ENCODE assay signal across 10 cellular contexts in genomic region chr10:42428534-42428933, GRCh38.
DNase-seq lines count a peak whose midpoint lies in the region; ATAC-seq and TF ChIP-seq lines count a peak whose summit lies in the region.
"Had no signal": no experiment of that assay in that cellular context is flagged by ENCODE, and none has a peak within 500 bp of the region (broad histone marks: within the 10 kb centered on the region; RNA-seq: fewer than 3 reads in every experiment).

No MANE protein-coding gene starts in this region.

- H3K27ac Mint-ChIP-seq in activated CD4-positive, alpha-beta T cell treated with anti-CD3 and anti-CD28 coated beads, Interleukin-2, amount 10 ng/mL, durations not matched to agents 24 days and 14 days: no peak overlapping the region
- H3K27ac Mint-ChIP-seq: progenitor cell of endocrine pancreas had no signal

- CTCF ChIA-PET in Panc1 (lab: Charles Lee): interaction anchor here (0.6 kb wide), 1 partner anchor 188 kb away, joined by 9 read pairs; no protein-coding TSS in a partner anchor

- no peak for ATAC-seq in Panc1

- POLR2A ChIA-PET in Panc1 (lab: Charles Lee): no interaction called here

- intact Hi-C loops in Panc1 (cut with micrococcal nuclease; ENCODE audit: unreplicated experiment): no loop called here
- intact Hi-C loops in activated CD4-positive, alpha-beta T cell treated with anti-CD3 and anti-CD28 coated beads, Interleukin-2, amount 10 ng/mL, durations not matched to agents 24 days and 14 days (cut with micrococcal nuclease): no loop called here

- no peaks in the 10 kb centered on the region; the same call in 1 of the 2 replicates for H3K27me3 ChIP-seq in Panc1 (ENCODE audit: control insufficient read depth, insufficient read depth, low read length)

- H3K4me3 ChIP-seq in Panc1 (ENCODE audit: low read depth in 2 of 2, low read length in 2 of 2): no peak overlapping the region
- H3K4me3 ChIP-seq in fibroblast of villous mesenchyme (ENCODE audit: low read depth, low read length): no peak overlapping the region

- no peaks in the 10 kb centered on the region for H3K27me3 Mint-ChIP-seq in activated CD4-positive, alpha-beta T cell treated with anti-CD3 and anti-CD28 coated beads, Interleukin-2, amount 10 ng/mL, durations not matched to agents 24 days and 14 days
- H3K27me3 Mint-ChIP-seq: progenitor cell of endocrine pancreas had no signal

- TF ChIP-seq CTCF in Panc1 (IDR thresholded peaks at IDR 0.05): peak; percentile 64; the same call in 1 of the 2 replicates
- peak; percentile 49 for TF ChIP-seq CTCF in fibroblast of villous mesenchyme (IDR thresholded peaks at IDR 0.05; ENCODE audit: insufficient read depth, low read depth, low read length)

- no peak overlapping the region for H3K27ac ChIP-seq in Panc1 (ENCODE audit: low read length)

- H3K36me3 Mint-ChIP-seq in activated CD4-positive, alpha-beta T cell treated with anti-CD3 and anti-CD28 coated beads, Interleukin-2, amount 10 ng/mL, durations not matched to agents 24 days and 14 days (ENCODE audit: low read depth): no peaks in the 10 kb centered on the region

- H3K36me3 ChIP-seq in Panc1 (ENCODE audit: control insufficient read depth, insufficient read depth, low read length): no peaks in the 10 kb centered on the region

- H3K9me3 Mint-ChIP-seq in activated CD4-positive, alpha-beta T cell treated with anti-CD3 and anti-CD28 coated beads, Interleukin-2, amount 10 ng/mL, durations not matched to agents 24 days and 14 days: no peaks in the 10 kb centered on the region

- H3K4me1 ChIP-seq in Panc1 (ENCODE audit: control insufficient read depth, insufficient read depth, low read length): no peaks in the 10 kb centered on the region

- no peaks in the 10 kb centered on the region for H3K9me3 ChIP-seq in Panc1 (ENCODE audit: control insufficient read depth, insufficient read depth, low read depth, low read length)

- BruUV-seq in Panc1 (replicated peaks; lab: Mats Ljungman, UMichigan): no TSS peak

- in situ Hi-C loops in Panc1 (cut with HindIII; ENCODE audit: low pct_unique_long_range_greater_than_20kb, low sequenced_read_pairs): no loop called here

- H3K4me3 Mint-ChIP-seq in activated CD4-positive, alpha-beta T cell treated with anti-CD3 and anti-CD28 coated beads, Interleukin-2, amount 10 ng/mL, durations not matched to agents 24 days and 14 days: no peak overlapping the region

- H3K4me1 Mint-ChIP-seq in activated CD4-positive, alpha-beta T cell treated with anti-CD3 and anti-CD28 coated beads, Interleukin-2, amount 10 ng/mL, durations not matched to agents 24 days and 14 days: no peaks in the 10 kb centered on the region

- peak; percentile 8 for DNase-seq in A172 (ENCODE audit: low spot score)
- DNase-seq in GM03348 (ENCODE audit: low spot score): peak; percentile 14
- DNase-seq in Panc1 (ENCODE audit: low read depth, low spot score): no peak
- DNase-seq in fibroblast of villous mesenchyme (ENCODE audit: low read depth): peak; percentile 12
- no peak for DNase-seq in NCI-H2081 (lab: John Stamatoyannopoulos, UW)
- DNase-seq in activated CD4-positive, alpha-beta T cell treated with anti-CD3 and anti-CD28 coated beads, Interleukin-2, amount 10 ng/mL, durations not matched to agents 24 days and 14 days: no peak
- no peak for DNase-seq in hypothalamus (lab: John Stamatoyannopoulos, UW)
- DNase-seq in cerebellar nuclear complex (lab: John Stamatoyannopoulos, UW): no peak
- DNase-seq: activated gamma-delta T cell treated with Interleukin-2 at 50 U/mL for 16 hours had no signal

Comparison
In these comparisons a context has a peak if more than half of its experiments do, and no peak if none do; other contexts are left out.
1. DNase-seq: peak in A172 (single experiment), GM03348 (single experiment) and fibroblast of villous mesenchyme (single experiment); none in Panc1 (single experiment), NCI-H2081 (0 of 2), activated CD4-positive, alpha-beta T cell treated with anti-CD3 and anti-CD28 coated beads, Interleukin-2, amount 10 ng/mL, durations not matched to agents 24 days and 14 days (single experiment), hypothalamus (0 of 51) and cerebellar nuclear complex (0 of 2).